ENCODE assay signal across 12 cellular contexts in the genomic region with DNA sequence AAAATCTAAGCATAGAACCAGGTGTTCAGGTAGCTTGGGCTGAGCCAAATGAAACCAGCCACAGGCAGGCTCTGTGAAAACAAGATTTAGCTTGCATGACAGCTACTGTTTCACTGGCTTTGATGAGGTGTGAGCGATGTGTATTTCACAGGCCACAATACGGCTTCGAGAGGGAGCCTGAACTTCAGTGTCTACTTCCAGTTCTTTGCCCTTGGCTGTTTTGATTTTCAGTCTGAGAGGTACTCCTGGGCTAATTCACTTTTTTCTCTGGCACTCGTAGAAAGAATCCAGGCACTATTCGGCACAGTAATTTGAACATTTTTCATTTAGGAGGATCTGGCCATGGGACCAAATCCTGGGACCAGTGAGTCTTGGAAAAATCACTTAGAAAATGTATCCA.
DNase-seq lines count a peak whose midpoint lies in the region; ATAC-seq, FAIRE-seq and TF ChIP-seq lines count a peak whose summit lies in the region.
"Had no signal": no experiment of that assay in that cellular context is flagged by ENCODE, and none has a peak within 500 bp of the region (broad histone marks: within the 10 kb centered on the region; RNA-seq: fewer than 3 reads in every experiment).

No MANE protein-coding gene starts in this region.

- H3K36me3 ChIP-seq in heart left ventricle, result no peaks in the 10 kb centered on the region
- no peaks in the 10 kb centered on the region for H3K36me3 ChIP-seq in kidney (ENCODE audit: control insufficient read depth in 1 of 2, insufficient read depth in 2 of 2, low read length in 2 of 2)

- H3K27ac ChIP-seq in heart left ventricle, result peak overlapping the region in 8 of 12 donors; percentile 1 to 86 (median 50)
- peak overlapping the region; percentile 30 to 63 for H3K27ac ChIP-seq in kidney (ENCODE audit: low read depth in 2 of 2, low read length in 2 of 2)
- H3K27ac ChIP-seq: C4-2B had no signal

- no peaks in the 10 kb centered on the region for H3K27me3 Mint-ChIP-seq in type B pancreatic cell

- TF ChIP-seq CTCF in heart left ventricle (IDR thresholded peaks at IDR 0.05), result no peak
- TF ChIP-seq CTCF in kidney (IDR thresholded peaks at IDR 0.05; ENCODE audit: borderline replicate concordance, extremely low read depth, insufficient read depth), result no peak
- no peak for TF ChIP-seq CTCF in type B pancreatic cell (conservative IDR thresholded peaks at IDR 0.05)

- no peak overlapping the region for H3K4me3 ChIP-seq in heart left ventricle
- H3K4me3 ChIP-seq in kidney (ENCODE audit: low read length in 2 of 2), result no peak overlapping the region

- H3K9ac ChIP-seq in kidney (ENCODE audit: low read length in 2 of 2), result peak overlapping the region in 1 of 2 donors; percentile 17

- H3K4me3 Mint-ChIP-seq in type B pancreatic cell, result peak overlapping the region; percentile 46

- intact Hi-C loops in heart left ventricle (cut with DNase I) (loop anchor here in 1 of 10 donors (10.0 kb wide), 1 partner anchor 204 kb away; no protein-coding TSS in a partner anchor), left ventricle myocardium superior (cut with micrococcal nuclease) (no loop called here), kidney (cut with DNase I) (no loop called here)

- ATAC-seq in heart left ventricle (no peak), left ventricle myocardium superior (no peak), GM21825 (IDR thresholded peaks at IDR 0.05; ENCODE audit: unreplicated experiment) (no peak)

- DNase-seq in heart left ventricle (no peak), left ventricle myocardium superior (no peak), UCSD-AML1 (lab: John Stamatoyannopoulos, UW; ENCODE audit: unreplicated experiment) (peak; percentile 22), kidney (no peak), type B pancreatic cell (ENCODE audit: extremely low spot score, unreplicated experiment) (no peak), DMS 273 treated with DMSO at 0.1 percent for 48 hours (lab: John Stamatoyannopoulos, UW) (no peak), putamen (ENCODE audit: low spot score) (no peak)
- DNase-seq: retina; stimulated activated naive CD4-positive, alpha-beta T cell treated with Interleukin-2 at 50 U/mL for 16 hours had no signal

- no peak for FAIRE-seq in kidney (lab: Jason Lieb, UNC)
- FAIRE-seq: GM18507 had no signal

- H3K4me1 Mint-ChIP-seq in type B pancreatic cell (ENCODE audit: unreplicated experiment), result peaks cover 34% of the 10 kb centered on the region

- H3K27me3 ChIP-seq in heart left ventricle, result no peaks in the 10 kb centered on the region

- peaks cover 4% of the 10 kb centered on the region for H3K36me3 Mint-ChIP-seq in type B pancreatic cell

- peak overlapping the region; percentile 86 for H3K27ac Mint-ChIP-seq in type B pancreatic cell

- H3K9me3 ChIP-seq in heart left ventricle (no peaks in the 10 kb centered on the region), kidney (ENCODE audit: control insufficient read depth in 1 of 2, low read length in 2 of 2) (no peaks in the 10 kb centered on the region)

- peaks cover 0 to 31% (median 12%) of the 10 kb centered on the region in 12 donors for H3K4me1 ChIP-seq in heart left ventricle
- peaks cover 14 to 22% of the 10 kb centered on the region in 2 donors for H3K4me1 ChIP-seq in kidney (ENCODE audit: control insufficient read depth in 1 of 2, insufficient read depth in 1 of 2, low read depth in 1 of 2, low read length in 2 of 2)

- no peak for TF ChIP-seq POLR2A in heart left ventricle (IDR thresholded peaks at IDR 0.05)

- 81 to 90% (median 86%) methylated on average over 5 of the region's 5 CpGs for WGBS in heart left ventricle, 4 donors

- H3K9me3 Mint-ChIP-seq in type B pancreatic cell, result peaks cover 15% of the 10 kb centered on the region
